ENCODE assay signal across 23 cellular contexts in the genomic region with DNA sequence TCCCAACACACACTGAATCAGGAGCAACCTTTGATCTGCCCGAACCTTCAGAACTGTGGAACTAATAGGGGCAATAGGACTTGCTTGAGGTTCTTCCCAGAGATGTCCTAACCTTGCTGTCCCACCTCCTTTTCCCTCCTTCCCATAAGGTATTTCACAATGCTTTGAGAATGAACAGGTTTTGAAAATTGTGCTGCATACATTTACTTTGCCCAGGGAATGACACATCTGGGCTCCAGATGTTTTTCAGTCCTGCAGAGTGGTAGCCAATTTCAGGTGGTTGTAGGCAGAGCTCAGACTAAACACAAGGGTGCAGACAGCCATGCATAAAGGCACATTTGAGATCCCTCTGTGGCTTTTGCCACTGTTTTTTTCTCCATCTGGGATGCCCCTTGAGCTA.
"Had no signal": no experiment of that assay in that cellular context is flagged by ENCODE, and none has a peak within 500 bp of the region (broad histone marks: within the 10 kb centered on the region; RNA-seq: fewer than 3 reads in every experiment).

No MANE protein-coding gene starts in this region.

- H3K9me3 Mint-ChIP-seq: activated CD4-positive, alpha-beta memory T cell treated with anti-CD3 and anti-CD28 coated beads, Interleukin-2, amount 10 ng/mL, durations not matched to agents 7 days and 5 days; activated CD4-positive, alpha-beta T cell treated with anti-CD3 and anti-CD28 coated beads, Interleukin-2, amount 10 ng/mL, durations not matched to agents 24 days and 14 days; activated T-cell treated with anti-CD3 and anti-CD28 coated beads, Interleukin-2, amount 50 U/mL, for 72 hours; stimulated activated naive CD8-positive, alpha-beta T cell treated with anti-CD3 and anti-CD28 coated beads, Interleukin-15, Interleukin-2, amounts not matched to agents 100 ng/mL and 50 ng/mL, for 24 hours had no signal

- H3K4me3 ChIP-seq: colonic mucosa, lower lobe of right lung, mucosa of descending colon, pancreas, skin epidermis, tibial artery had no signal

- H3K27me3 ChIP-seq: brain microvascular endothelial cell, colonic mucosa, pancreas had no signal

- DNase-seq: activated CD4-positive, alpha-beta memory T cell treated with anti-CD3 and anti-CD28 coated beads, Interleukin-2, amount 10 ng/mL, durations not matched to agents 7 days and 5 days; activated CD4-positive, alpha-beta T cell treated with anti-CD3 and anti-CD28 coated beads, Interleukin-2, amount 10 ng/mL, durations not matched to agents 24 days and 14 days; activated gamma-delta T cell; activated naive CD4-positive, alpha-beta T cell treated with anti-CD3 and anti-CD28 coated beads, Interleukin-2, amount 50 U/mL, for 16 hours; activated T-cell treated with anti-CD3 and anti-CD28 coated beads, Interleukin-2, amount 50 U/mL, for 72 hours; aorta; brain microvascular endothelial cell; central memory CD4-positive, alpha-beta T cell; colonic mucosa; kidney; lower lobe of right lung; mesendoderm; mucosa of descending colon; nephron progenitor cell; pancreas; right cardiac atrium; stimulated activated CD4-positive, alpha-beta T cell treated with anti-CD3 and anti-CD28 coated beads, Interleukin-1b, Interleukin-23, amount 100 ng/mL, for 48 hours; substantia nigra; T-helper 2 cell; tibial artery had no signal

- H3K27me3 Mint-ChIP-seq: activated CD4-positive, alpha-beta T cell treated with anti-CD3 and anti-CD28 coated beads, Interleukin-2, amount 10 ng/mL, durations not matched to agents 24 days and 14 days; stimulated activated naive CD8-positive, alpha-beta T cell treated with anti-CD3 and anti-CD28 coated beads, Interleukin-15, Interleukin-2, amounts not matched to agents 100 ng/mL and 50 ng/mL, for 24 hours had no signal

- H3K4me3 Mint-ChIP-seq: activated CD4-positive, alpha-beta memory T cell treated with anti-CD3 and anti-CD28 coated beads, Interleukin-2, amount 10 ng/mL, durations not matched to agents 7 days and 5 days; activated CD4-positive, alpha-beta T cell treated with anti-CD3 and anti-CD28 coated beads, Interleukin-2, amount 10 ng/mL, durations not matched to agents 24 days and 14 days; activated T-cell treated with anti-CD3 and anti-CD28 coated beads, Interleukin-2, amount 50 U/mL, for 72 hours; nephron progenitor cell; stimulated activated naive CD8-positive, alpha-beta T cell treated with anti-CD3 and anti-CD28 coated beads, Interleukin-15, Interleukin-2, amounts not matched to agents 100 ng/mL and 50 ng/mL, for 24 hours had no signal

- H3K4me1 ChIP-seq: colonic mucosa, lower lobe of right lung, pancreas, tibial artery had no signal

- FAIRE-seq: kidney, pancreas had no signal

- ATAC-seq: activated T-cell treated with anti-CD3 and anti-CD28 coated beads, Interleukin-2, amount 50 U/mL, for 72 hours; lower lobe of right lung; mucosa of descending colon; pancreas; right cardiac atrium had no signal

- H3K36me3 ChIP-seq: brain microvascular endothelial cell, colonic mucosa, lower lobe of right lung, pancreas, tibial artery had no signal

- H3K9me3 ChIP-seq: colonic mucosa, lower lobe of right lung, mucosa of descending colon, pancreas, tibial artery had no signal

- H3K27ac ChIP-seq: brain microvascular endothelial cell, colonic mucosa, epithelial cell of prostate, lower lobe of right lung, pancreas, skin epidermis, tibial artery had no signal

- H3K27ac Mint-ChIP-seq: activated CD4-positive, alpha-beta memory T cell treated with anti-CD3 and anti-CD28 coated beads, Interleukin-2, amount 10 ng/mL, durations not matched to agents 7 days and 5 days; activated CD4-positive, alpha-beta T cell treated with anti-CD3 and anti-CD28 coated beads, Interleukin-2, amount 10 ng/mL, durations not matched to agents 24 days and 14 days; activated T-cell treated with anti-CD3 and anti-CD28 coated beads, Interleukin-2, amount 50 U/mL, for 72 hours; nephron progenitor cell; stimulated activated naive CD8-positive, alpha-beta T cell treated with anti-CD3 and anti-CD28 coated beads, Interleukin-15, Interleukin-2, amounts not matched to agents 100 ng/mL and 50 ng/mL, for 24 hours had no signal
